In genomic region chr1:212285685-212286436, GRCh38 we compare ENCODE assay signal across 8 cellular contexts. TPM values are rescaled to one million over a fixed set of nuclear protein-coding genes. Genes with fewer than 3 reads are reported as not detected.
DNase-seq lines count a peak whose midpoint lies in the region; ATAC-seq and TF ChIP-seq lines count a peak whose summit lies in the region.

No MANE protein-coding gene starts in this region.

- peaks cover 2 to 7% of the 10 kb centered on the region in 2 donors for H3K4me1 ChIP-seq in lung (ENCODE audit: control insufficient read depth in 2 of 2, insufficient read depth in 2 of 2, low read length in 2 of 2)

- ATAC-seq in HG02870 (IDR thresholded peaks at IDR 0.05; ENCODE audit: unreplicated experiment) (peak; percentile 7), lung (ENCODE audit: insufficient read depth, low FRiP score) (peak; percentile 28)

- H3K9me3 ChIP-seq in lung (ENCODE audit: control insufficient read depth in 2 of 2, insufficient read depth in 1 of 2, low read length in 1 of 2) = no peaks in the 10 kb centered on the region

- H3K27me3 ChIP-seq in lung (ENCODE audit: control insufficient read depth, insufficient read depth) = no peaks in the 10 kb centered on the region

- H3K4me3 ChIP-seq in lung = peak overlapping the region; percentile 88

- DNase-seq in NCI-H526 (lab: John Stamatoyannopoulos, UW) (peak; percentile 24 to 77), NCI-H526 treated with DMSO at 0.1 percent for 48 hours (lab: John Stamatoyannopoulos, UW) (no peak), NCI-H2107 (lab: John Stamatoyannopoulos, UW) (peak; percentile 28), dedifferentiated amniotic fluid mesenchymal stem cell (ENCODE audit: extremely low spot score) (peak; percentile 38), lung (ENCODE audit: low spot score) (peak; percentile 74)
- DNase-seq in activated CD4-positive, alpha-beta T cell treated with anti-CD3 and anti-CD28 coated beads for 48 hours = peak; percentile 78
- DNase-seq in stimulated activated CD8-positive, alpha-beta memory T cell treated with anti-CD3 and anti-CD28 coated beads, Interleukin-12 subunit alpha, Interleukin-12 subunit beta, amount 100 ng/mL, for 24 hours (ENCODE audit: extremely low read depth) = peak; percentile 30

- 1% methylated on average over 57 to 83 of the region's 83 CpGs for WGBS in lung, 2 donors

- H3K36me3 ChIP-seq in lung (ENCODE audit: control insufficient read depth in 2 of 2, insufficient read depth in 2 of 2, low read length in 2 of 2) = no peaks in the 10 kb centered on the region

- H3K27ac ChIP-seq in lung (ENCODE audit: low read depth in 1 of 2, low read length in 1 of 2) = peak overlapping the region; percentile 98 to 100

- no peak for TF ChIP-seq CTCF in lung (IDR thresholded peaks at IDR 0.05; ENCODE audit: control extremely low read depth, extremely low read depth)

RNA-seq across cellular contexts. Expression of gene PPP2R5A, which starts 0.7 kb away (rescaled TPM):
- 100 to 1,000 TPM in 1 of 2 donors, 10 to 100 TPM in 1; 62.9 to 143 TPM for total RNA-seq in lung
- polyA plus RNA-seq in lung = 10 to 100 TPM; 31.3 to 45.7 TPM
